Comparison of ENCODE assay signal across 11 cellular contexts in the genomic region with DNA sequence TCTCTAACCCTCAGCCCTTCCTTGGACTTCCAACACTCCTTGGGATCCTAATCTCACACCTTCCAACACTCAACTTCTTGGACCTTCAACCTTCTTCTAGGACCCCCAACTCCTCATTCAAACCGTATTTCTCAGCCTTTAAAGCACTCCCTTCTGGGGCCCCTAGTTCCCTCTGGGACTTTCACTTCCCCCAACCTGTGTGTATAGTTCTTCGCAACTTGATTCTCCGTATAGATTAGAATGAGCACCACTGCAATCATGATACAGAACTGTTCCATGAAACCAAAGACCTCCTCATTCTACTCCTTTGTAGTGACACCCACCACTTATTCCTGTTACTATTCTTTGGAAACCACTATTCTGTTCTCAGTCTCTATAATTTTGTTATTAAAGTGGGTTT.
DNase-seq lines count a peak whose midpoint lies in the region; ATAC-seq and TF ChIP-seq lines count a peak whose summit lies in the region.
"Had no signal": no experiment of that assay in that cellular context is flagged by ENCODE, and none has a peak within 500 bp of the region (broad histone marks: within the 10 kb centered on the region; RNA-seq: fewer than 3 reads in every experiment).

No MANE protein-coding gene starts in this region.

- peaks cover 24% of the 10 kb centered on the region for H3K4me1 Mint-ChIP-seq in activated T-cell treated with anti-CD3 and anti-CD28 coated beads, Interleukin-2, amount 50 U/mL, for 4 hours (ENCODE audit: low read depth)
- peaks cover 33% of the 10 kb centered on the region for H3K4me1 Mint-ChIP-seq in activated naive CD8-positive, alpha-beta T cell (ENCODE audit: low read depth)
- H3K4me1 Mint-ChIP-seq in stimulated activated naive B cell treated with anti-CD40 and anti-IgM and Interleukin-4, amounts not matched to agents 10 μg/mL and 1 μg/mL and 100 μg/mL, for 72 hours = peaks cover 8 to 14% of the 10 kb centered on the region in 2 donors

- ATAC-seq in activated T-cell treated with anti-CD3 and anti-CD28 coated beads, Interleukin-2, amount 50 U/mL, for 4 hours = peak; percentile 80 to 88
- peak; percentile 61 for ATAC-seq in HG03460 (IDR thresholded peaks at IDR 0.05; ENCODE audit: unreplicated experiment)
- ATAC-seq in stimulated activated naive B cell treated with anti-CD40 and anti-IgM and Interleukin-4, amounts not matched to agents 10 μg/mL and 1 μg/mL and 100 μg/mL, for 72 hours (replicated peaks) = peak; percentile 99 to 100

- no peaks in the 10 kb centered on the region for H3K27me3 ChIP-seq in WERI-Rb-1 (ENCODE audit: insufficient read depth, low read depth, severe bottlenecking)
- H3K27me3 ChIP-seq: stomach had no signal

- H3K9me3 Mint-ChIP-seq in activated T-cell treated with anti-CD3 and anti-CD28 coated beads, Interleukin-2, amount 50 U/mL, for 4 hours = no peaks in the 10 kb centered on the region
- no peaks in the 10 kb centered on the region for H3K9me3 Mint-ChIP-seq in activated naive CD8-positive, alpha-beta T cell (ENCODE audit: low read depth)
- H3K9me3 Mint-ChIP-seq in stimulated activated naive B cell treated with anti-CD40 and anti-IgM and Interleukin-4, amounts not matched to agents 10 μg/mL and 1 μg/mL and 100 μg/mL, for 72 hours = no peaks in the 10 kb centered on the region
- H3K9me3 Mint-ChIP-seq: neural crest cell had no signal

- no peak overlapping the region for H3K27ac ChIP-seq in WERI-Rb-1
- H3K27ac ChIP-seq: stomach had no signal

- no peak for TF ChIP-seq CTCF in WERI-Rb-1 (IDR thresholded peaks at IDR 0.05; ENCODE audit: low read depth, low read length)

- H3K4me3 ChIP-seq in WERI-Rb-1 (ENCODE audit: low read depth, low read length) = no peak overlapping the region
- H3K4me3 ChIP-seq: stomach had no signal

- peak overlapping the region; percentile 44 for H3K4me3 Mint-ChIP-seq in activated T-cell treated with anti-CD3 and anti-CD28 coated beads, Interleukin-2, amount 50 U/mL, for 4 hours
- H3K4me3 Mint-ChIP-seq in activated naive CD8-positive, alpha-beta T cell = peak overlapping the region; percentile 67
- peak overlapping the region; percentile 31 to 34 for H3K4me3 Mint-ChIP-seq in stimulated activated naive B cell treated with anti-CD40 and anti-IgM and Interleukin-4, amounts not matched to agents 10 μg/mL and 1 μg/mL and 100 μg/mL, for 72 hours
- H3K4me3 Mint-ChIP-seq: neural crest cell had no signal

- no peaks in the 10 kb centered on the region for H3K27me3 Mint-ChIP-seq in activated T-cell treated with anti-CD3 and anti-CD28 coated beads, Interleukin-2, amount 50 U/mL, for 4 hours (ENCODE audit: low read depth)
- no peaks in the 10 kb centered on the region for H3K27me3 Mint-ChIP-seq in activated naive CD8-positive, alpha-beta T cell
- H3K27me3 Mint-ChIP-seq in stimulated activated naive B cell treated with anti-CD40 and anti-IgM and Interleukin-4, amounts not matched to agents 10 μg/mL and 1 μg/mL and 100 μg/mL, for 72 hours = peaks cover 6 to 7% of the 10 kb centered on the region in 2 donors

- DNase-seq in activated T-cell treated with anti-CD3 and anti-CD28 coated beads, Interleukin-2, amount 50 U/mL, for 4 hours = no peak
- DNase-seq in activated T-cell treated with anti-CD3 and anti-CD28 coated beads, Interleukin-2, amount 50 U/mL, for 48 hours = no peak
- peak; percentile 18 for DNase-seq in stimulated activated naive B cell treated with anti-CD40 and anti-IgM and Interleukin-4, amounts not matched to agents 10 μg/mL and 1 μg/mL and 100 μg/mL, for 72 hours
- DNase-seq in stimulated activated CD4-positive, alpha-beta T cell treated with anti-CD3 and anti-CD28 coated beads, Interleukin-4, amount 100 ng/mL, for 24 hours = no peak
- no peak for DNase-seq in NCI-H2029 treated with DMSO at 0.1 percent for 48 hours (lab: John Stamatoyannopoulos, UW)
- DNase-seq in WERI-Rb-1 = no peak
- DNase-seq: cerebellar nuclear complex, stomach had no signal

- peaks cover 21% of the 10 kb centered on the region for H3K36me3 Mint-ChIP-seq in activated T-cell treated with anti-CD3 and anti-CD28 coated beads, Interleukin-2, amount 50 U/mL, for 4 hours (ENCODE audit: insufficient read depth)
- peaks cover 12% of the 10 kb centered on the region for H3K36me3 Mint-ChIP-seq in activated naive CD8-positive, alpha-beta T cell
- H3K36me3 Mint-ChIP-seq in stimulated activated naive B cell treated with anti-CD40 and anti-IgM and Interleukin-4, amounts not matched to agents 10 μg/mL and 1 μg/mL and 100 μg/mL, for 72 hours = peaks cover 0 to 1% of the 10 kb centered on the region in 2 donors

- H3K27ac Mint-ChIP-seq in activated naive CD8-positive, alpha-beta T cell = peak overlapping the region; percentile 93
- no peak overlapping the region for H3K27ac Mint-ChIP-seq in stimulated activated naive B cell treated with anti-CD40 and anti-IgM and Interleukin-4, amounts not matched to agents 10 μg/mL and 1 μg/mL and 100 μg/mL, for 72 hours

- H3K9me3 ChIP-seq in WERI-Rb-1 (ENCODE audit: severe bottlenecking) = no peaks in the 10 kb centered on the region
- H3K9me3 ChIP-seq: stomach had no signal

- H3K36me3 ChIP-seq in WERI-Rb-1 = peaks cover 5% of the 10 kb centered on the region; the same call in 1 of the 2 replicates
